13 cellular contexts compared by ENCODE assay signal in genomic region chr12:130831876-130832405, GRCh38.
"Had no signal": no experiment of that assay in that cellular context is flagged by ENCODE, and none has a peak within 500 bp of the region (broad histone marks: within the 10 kb centered on the region; RNA-seq: fewer than 3 reads in every experiment).

No MANE protein-coding gene starts in this region.

- H3K36me3 ChIP-seq: adrenal gland, gastroesophageal sphincter, pancreas, tibial artery had no signal

- H3K4me3 ChIP-seq: adrenal gland, gastroesophageal sphincter, pancreas, tibial artery had no signal

- H3K9me3 ChIP-seq: adrenal gland, gastroesophageal sphincter, pancreas, tibial artery had no signal

- H3K27ac Mint-ChIP-seq: activated naive CD4-positive, alpha-beta T cell treated with anti-CD3 and anti-CD28 coated beads, Interleukin-2, amount 10 ng/mL, durations not matched to agents 7 days and 5 days had no signal

- H3K27me3 ChIP-seq: adrenal gland, gastroesophageal sphincter, pancreas, tibial artery had no signal

- H3K4me1 ChIP-seq: pancreas had no signal

- H3K27me3 Mint-ChIP-seq: activated naive CD4-positive, alpha-beta T cell treated with anti-CD3 and anti-CD28 coated beads, Interleukin-2, amount 10 ng/mL, durations not matched to agents 7 days and 5 days; naive B cell had no signal

- H3K36me3 Mint-ChIP-seq: naive B cell had no signal

- H3K27ac ChIP-seq: adrenal gland, tibial artery had no signal

- H3K9me3 Mint-ChIP-seq: activated naive CD4-positive, alpha-beta T cell treated with anti-CD3 and anti-CD28 coated beads, Interleukin-2, amount 10 ng/mL, durations not matched to agents 7 days and 5 days; naive B cell had no signal

- H3K4me3 Mint-ChIP-seq: activated naive CD4-positive, alpha-beta T cell treated with anti-CD3 and anti-CD28 coated beads, Interleukin-2, amount 10 ng/mL, durations not matched to agents 7 days and 5 days had no signal

- FAIRE-seq: endometrium, islet of Langerhans, pancreas, urothelium cell line had no signal

- DNase-seq: activated CD4-positive, CD25-positive, alpha-beta regulatory T cell treated with anti-CD3 and anti-CD28 coated beads, Interleukin-2, amount 50 U/mL, for 72 hours; activated naive CD4-positive, alpha-beta T cell treated with anti-CD3 and anti-CD28 coated beads, Interleukin-2, amount 10 ng/mL, durations not matched to agents 7 days and 5 days; mammary epithelial cell; naive B cell; pancreas; stimulated activated CD4-positive, alpha-beta T cell treated with anti-CD3 and anti-CD28 coated beads, Interleukin-2, amount 100 ng/mL, for 48 hours; stimulated activated naive CD4-positive, alpha-beta T cell; tibial artery had no signal
